8 cellular contexts compared by ENCODE assay signal in the genomic region with DNA sequence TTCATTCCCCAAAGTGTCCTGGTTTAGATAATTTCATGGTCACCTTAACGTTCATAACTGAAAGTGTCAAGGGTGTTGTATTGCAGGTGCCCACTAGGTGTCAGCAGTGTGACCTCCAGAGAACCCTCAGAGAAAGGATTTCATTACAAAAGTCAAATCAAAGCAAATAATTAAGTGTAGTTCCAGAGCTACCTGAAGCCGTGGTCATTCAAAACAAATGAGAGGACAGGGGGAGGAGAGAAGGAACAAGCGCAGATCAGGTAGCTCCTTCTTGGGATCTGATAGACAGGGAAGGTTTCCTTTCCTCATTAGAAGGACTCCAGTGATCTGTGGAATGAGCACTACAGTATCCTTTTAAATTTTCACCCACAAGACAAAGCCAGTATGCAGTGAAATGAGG. TPM values are rescaled to one million over a fixed set of nuclear protein-coding genes. Genes with fewer than 3 reads are reported as not detected.
DNase-seq lines count a peak whose midpoint lies in the region; ATAC-seq and TF ChIP-seq lines count a peak whose summit lies in the region.

A gene with protein sequence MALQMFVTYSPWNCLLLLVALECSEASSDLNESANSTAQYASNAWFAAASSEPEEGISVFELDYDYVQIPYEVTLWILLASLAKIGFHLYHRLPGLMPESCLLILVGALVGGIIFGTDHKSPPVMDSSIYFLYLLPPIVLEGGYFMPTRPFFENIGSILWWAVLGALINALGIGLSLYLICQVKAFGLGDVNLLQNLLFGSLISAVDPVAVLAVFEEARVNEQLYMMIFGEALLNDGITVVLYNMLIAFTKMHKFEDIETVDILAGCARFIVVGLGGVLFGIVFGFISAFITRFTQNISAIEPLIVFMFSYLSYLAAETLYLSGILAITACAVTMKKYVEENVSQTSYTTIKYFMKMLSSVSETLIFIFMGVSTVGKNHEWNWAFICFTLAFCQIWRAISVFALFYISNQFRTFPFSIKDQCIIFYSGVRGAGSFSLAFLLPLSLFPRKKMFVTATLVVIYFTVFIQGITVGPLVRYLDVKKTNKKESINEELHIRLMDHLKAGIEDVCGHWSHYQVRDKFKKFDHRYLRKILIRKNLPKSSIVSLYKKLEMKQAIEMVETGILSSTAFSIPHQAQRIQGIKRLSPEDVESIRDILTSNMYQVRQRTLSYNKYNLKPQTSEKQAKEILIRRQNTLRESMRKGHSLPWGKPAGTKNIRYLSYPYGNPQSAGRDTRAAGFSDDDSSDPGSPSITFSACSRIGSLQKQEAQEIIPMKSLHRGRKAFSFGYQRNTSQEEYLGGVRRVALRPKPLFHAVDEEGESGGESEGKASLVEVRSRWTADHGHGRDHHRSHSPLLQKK (plus strand): TSS at position 207 of the 400 bp plus-strand sequence. CDS start 534 bp downstream, outside the sequence.

- no peak within 1 kb of the TSS for H3K4me2 ChIP-seq in DOHH2 (ENCODE audit: low read length)

- H3K36me3 Mint-ChIP-seq in neural crest cell (ENCODE audit: low read depth): no peaks in the 10 kb centered on the region

- TF ChIP-seq EP300 in upper lobe of left lung (IDR thresholded peaks at IDR 0.05): no peak

- DNase-seq in NCI-H1048 (lab: John Stamatoyannopoulos, UW) (peak; percentile 1), epithelial cell of esophagus (ENCODE audit: low read depth) (peak; percentile 59), neural crest cell (ENCODE audit: low read depth, low spot score) (peak; percentile 36), upper lobe of left lung (peak in 1 of 2 donors; percentile 53), NCI-H524 treated with DMSO at 0.1 percent for 48 hours (lab: John Stamatoyannopoulos, UW) (no peak)
- peak; percentile 45 for DNase-seq in activated CD4-positive, alpha-beta T cell treated with anti-CD3 and anti-CD28 coated beads, Interleukin-2, amount 50 U/mL, for 1 hour

- no peaks in the 10 kb centered on the region for H3F3A ChIP-seq in DOHH2 (ENCODE audit: control insufficient read depth, insufficient read depth)

- no peak within 1 kb of the TSS for H3K27ac ChIP-seq in DOHH2 (ENCODE audit: low read depth, low read length)
- H3K27ac ChIP-seq in upper lobe of left lung: no peak within 1 kb of the TSS

- H3K4me3 ChIP-seq in DOHH2 (ENCODE audit: low read length) (no peak within 1 kb of the TSS), epithelial cell of esophagus (ENCODE audit: low read length) (no peak within 1 kb of the TSS), upper lobe of left lung (no peak within 1 kb of the TSS)

- H4K20me1 ChIP-seq in DOHH2 (ENCODE audit: control insufficient read depth, insufficient read depth, low read depth, low read length): no peaks in the 10 kb centered on the region

- 0 to 4% methylated on average over 3 of the region's 3 CpGs for WGBS in upper lobe of left lung, 2 donors

- no peaks in the 10 kb centered on the region for H3K4me1 Mint-ChIP-seq in neural crest cell

- no peaks in the 10 kb centered on the region for H3K9me2 ChIP-seq in DOHH2 (replicated peaks; ENCODE audit: control insufficient read depth, low read length)

- H3K27me3 ChIP-seq in DOHH2 (ENCODE audit: control insufficient read depth, low read length): no peaks in the 10 kb centered on the region
- no peaks in the 10 kb centered on the region for H3K27me3 ChIP-seq in upper lobe of left lung

- H3K4me1 ChIP-seq in DOHH2 (ENCODE audit: control insufficient read depth, low read length) (no peaks in the 10 kb centered on the region), upper lobe of left lung (no peaks in the 10 kb centered on the region)

- no peak within 1 kb of the TSS for H3K27ac Mint-ChIP-seq in neural crest cell (ENCODE audit: unreplicated experiment)

- no peaks in the 10 kb centered on the region for H3K79me2 ChIP-seq in DOHH2 (ENCODE audit: control insufficient read depth, low read length)

- peak; percentile 80 for ATAC-seq in GM21515 (IDR thresholded peaks at IDR 0.05; ENCODE audit: unreplicated experiment)
- peak; percentile 70 to 77 for ATAC-seq in upper lobe of left lung (ENCODE audit: low FRiP score in 2 of 2)

- H3K27me3 Mint-ChIP-seq in neural crest cell (ENCODE audit: low read depth): peaks cover 10% of the 10 kb centered on the region

- H3K9me3 ChIP-seq in DOHH2 (ENCODE audit: control insufficient read depth, insufficient read depth, low read length) (no peaks in the 10 kb centered on the region), upper lobe of left lung (peaks cover 0 to 10% (median 4%) of the 10 kb centered on the region in 4 donors)

- no peak for TF ChIP-seq POLR2A in upper lobe of left lung (IDR thresholded peaks at IDR 0.05)

- H3K4me3 Mint-ChIP-seq in neural crest cell: no peak within 1 kb of the TSS

- H3K9me3 Mint-ChIP-seq in neural crest cell: peaks cover 5% of the 10 kb centered on the region

- H3K36me3 ChIP-seq in DOHH2 (ENCODE audit: control insufficient read depth, low read length): no peaks in the 10 kb centered on the region
- no peaks in the 10 kb centered on the region for H3K36me3 ChIP-seq in upper lobe of left lung

- peak; percentile 93 for TF ChIP-seq CTCF in DOHH2 (IDR thresholded peaks at IDR 0.05; ENCODE audit: low read depth, low read length, poor library complexity, severe bottlenecking)
- peak; percentile 98 for TF ChIP-seq CTCF in epithelial cell of esophagus (IDR thresholded peaks at IDR 0.05; ENCODE audit: insufficient read depth, low read depth, low read length, missing control alignments)
- TF ChIP-seq CTCF in neural crest cell (conservative IDR thresholded peaks at IDR 0.05): peak; percentile 94
- TF ChIP-seq CTCF in upper lobe of left lung (IDR thresholded peaks at IDR 0.05): peak; percentile 62 to 82 (median 78)

RNA-seq across cellular contexts. Expression of the gene that starts here (rescaled TPM):
- total RNA-seq in neural crest cell: not detected in 2 replicates
- total RNA-seq in upper lobe of left lung: not detected

Comparison
In these comparisons a context has a peak if more than half of its experiments do, and no peak if none do; other contexts are left out.
1. Peak in DNase-seq in neural crest cell; RNA of the gene not detected or under 1 TPM.
2. Peak in ATAC-seq in upper lobe of left lung; RNA of the gene not detected or under 1 TPM.